In genomic region chr17:30236297-30236624, GRCh38 we compare ENCODE assay signal across 9 cellular contexts. TPM values are rescaled to one million over a fixed set of nuclear protein-coding genes. Genes with fewer than 3 reads are reported as not detected.
DNase-seq lines count a peak whose midpoint lies in the region; ATAC-seq lines count a peak whose summit lies in the region.
"Had no signal": no experiment of that assay in that cellular context is flagged by ENCODE, and none has a peak within 500 bp of the region (broad histone marks: within the 10 kb centered on the region; RNA-seq: fewer than 3 reads in every experiment).

No MANE protein-coding gene starts in this region.

- H3K9me3 ChIP-seq in iPS-18c (ENCODE audit: control insufficient read depth, insufficient read depth, low read length): peaks cover 4% of the 10 kb centered on the region
- H3K9me3 ChIP-seq: vagina had no signal

- CTCF ChIA-PET in activated CD8-positive, alpha-beta memory T cell treated with anti-CD3 and anti-CD28 coated beads, Interleukin-2, amount 10 ng/mL, durations not matched to agents 7 days and 5 days (lab: Charles Lee): interaction anchor here (0.8 to 4.1 kb wide), 7 partner anchors 12 to 144 kb away, joined by 3 to 21 read pairs (median 9); no protein-coding TSS in a partner anchor

- H3K27ac Mint-ChIP-seq in activated CD8-positive, alpha-beta memory T cell treated with anti-CD3 and anti-CD28 coated beads, Interleukin-2, amount 10 ng/mL, durations not matched to agents 7 days and 5 days: no peak overlapping the region
- no peak overlapping the region for H3K27ac Mint-ChIP-seq in activated naive CD8-positive, alpha-beta T cell treated with anti-CD3 and anti-CD28 coated beads for 36 hours
- peak overlapping the region; percentile 3 for H3K27ac Mint-ChIP-seq in stimulated activated naive B cell treated with anti-CD40 and anti-IgM and Interleukin-4, amounts not matched to agents 10 μg/mL and 1 μg/mL and 100 μg/mL, for 72 hours

- no peak for DNase-seq in activated CD8-positive, alpha-beta memory T cell treated with anti-CD3 and anti-CD28 coated beads, Interleukin-2, amount 10 ng/mL, durations not matched to agents 7 days and 5 days
- no peak for DNase-seq in activated CD8-positive, alpha-beta memory T cell treated with anti-CD3 and anti-CD28 coated beads, Interleukin-2, amount 50 U/mL, for 48 hours
- DNase-seq in activated naive CD8-positive, alpha-beta T cell treated with anti-CD3 and anti-CD28 coated beads for 36 hours: no peak
- no peak for DNase-seq in stimulated activated naive B cell treated with anti-CD40 and anti-IgM and Interleukin-4, amounts not matched to agents 10 μg/mL and 1 μg/mL and 100 μg/mL, for 72 hours
- no peak for DNase-seq in DMS79 (lab: John Stamatoyannopoulos, UW)
- DNase-seq in NCI-H1930 (lab: John Stamatoyannopoulos, UW): no peak

- H3K4me3 ChIP-seq in iPS-18c (ENCODE audit: insufficient read depth, low read depth, low read length): peak overlapping the region; percentile 66; the same call in 1 of the 2 replicates

- H3K27me3 Mint-ChIP-seq in activated CD8-positive, alpha-beta memory T cell treated with anti-CD3 and anti-CD28 coated beads, Interleukin-2, amount 10 ng/mL, durations not matched to agents 7 days and 5 days: peaks cover 67% of the 10 kb centered on the region
- H3K27me3 Mint-ChIP-seq in activated naive CD8-positive, alpha-beta T cell treated with anti-CD3 and anti-CD28 coated beads for 36 hours: peaks cover 74% of the 10 kb centered on the region
- H3K27me3 Mint-ChIP-seq in stimulated activated naive B cell treated with anti-CD40 and anti-IgM and Interleukin-4, amounts not matched to agents 10 μg/mL and 1 μg/mL and 100 μg/mL, for 72 hours: peaks cover 69 to 92% of the 10 kb centered on the region in 2 donors

- H3K36me3 Mint-ChIP-seq in activated CD8-positive, alpha-beta memory T cell treated with anti-CD3 and anti-CD28 coated beads, Interleukin-2, amount 10 ng/mL, durations not matched to agents 7 days and 5 days: peaks cover 1% of the 10 kb centered on the region
- H3K36me3 Mint-ChIP-seq in activated naive CD8-positive, alpha-beta T cell treated with anti-CD3 and anti-CD28 coated beads for 36 hours: no peaks in the 10 kb centered on the region
- H3K36me3 Mint-ChIP-seq in stimulated activated naive B cell treated with anti-CD40 and anti-IgM and Interleukin-4, amounts not matched to agents 10 μg/mL and 1 μg/mL and 100 μg/mL, for 72 hours: peaks cover 0 to 2% of the 10 kb centered on the region in 2 donors

- peaks cover 27% of the 10 kb centered on the region for H3K4me1 Mint-ChIP-seq in activated CD8-positive, alpha-beta memory T cell treated with anti-CD3 and anti-CD28 coated beads, Interleukin-2, amount 10 ng/mL, durations not matched to agents 7 days and 5 days
- H3K4me1 Mint-ChIP-seq in activated naive CD8-positive, alpha-beta T cell treated with anti-CD3 and anti-CD28 coated beads for 36 hours: peaks cover 19% of the 10 kb centered on the region
- peaks cover 24 to 43% of the 10 kb centered on the region in 2 donors for H3K4me1 Mint-ChIP-seq in stimulated activated naive B cell treated with anti-CD40 and anti-IgM and Interleukin-4, amounts not matched to agents 10 μg/mL and 1 μg/mL and 100 μg/mL, for 72 hours

- no peaks in the 10 kb centered on the region for H3K9me3 Mint-ChIP-seq in activated CD8-positive, alpha-beta memory T cell treated with anti-CD3 and anti-CD28 coated beads, Interleukin-2, amount 10 ng/mL, durations not matched to agents 7 days and 5 days (ENCODE audit: low read depth)
- H3K9me3 Mint-ChIP-seq in activated naive CD8-positive, alpha-beta T cell treated with anti-CD3 and anti-CD28 coated beads for 36 hours: no peaks in the 10 kb centered on the region
- no peaks in the 10 kb centered on the region for H3K9me3 Mint-ChIP-seq in stimulated activated naive B cell treated with anti-CD40 and anti-IgM and Interleukin-4, amounts not matched to agents 10 μg/mL and 1 μg/mL and 100 μg/mL, for 72 hours

- no peak for ATAC-seq in activated CD8-positive, alpha-beta memory T cell treated with anti-CD3 and anti-CD28 coated beads, Interleukin-2, amount 10 ng/mL, durations not matched to agents 7 days and 5 days
- no peak for ATAC-seq in stimulated activated naive B cell treated with anti-CD40 and anti-IgM and Interleukin-4, amounts not matched to agents 10 μg/mL and 1 μg/mL and 100 μg/mL, for 72 hours (replicated peaks)
- ATAC-seq in GM21619 (IDR thresholded peaks at IDR 0.05; ENCODE audit: unreplicated experiment): no peak

- H3K4me3 Mint-ChIP-seq in activated CD8-positive, alpha-beta memory T cell treated with anti-CD3 and anti-CD28 coated beads, Interleukin-2, amount 10 ng/mL, durations not matched to agents 7 days and 5 days: peak overlapping the region; percentile 61
- H3K4me3 Mint-ChIP-seq in activated naive CD8-positive, alpha-beta T cell treated with anti-CD3 and anti-CD28 coated beads for 36 hours: peak overlapping the region; percentile 69
- H3K4me3 Mint-ChIP-seq in stimulated activated naive B cell treated with anti-CD40 and anti-IgM and Interleukin-4, amounts not matched to agents 10 μg/mL and 1 μg/mL and 100 μg/mL, for 72 hours: peak overlapping the region; percentile 81

RNA-seq across cellular contexts. Expression of gene SLC6A4, which starts 0.8 kb away (rescaled TPM):
- total RNA-seq in activated CD8-positive, alpha-beta memory T cell treated with anti-CD3 and anti-CD28 coated beads, Interleukin-2, amount 10 ng/mL, durations not matched to agents 7 days and 5 days: under 1 TPM in 1 of 2 experiments, not detected in 1; 0.12 TPM
- not detected for total RNA-seq in activated naive CD8-positive, alpha-beta T cell treated with anti-CD3 and anti-CD28 coated beads for 36 hours

RNA-seq across cellular contexts. Expression of gene BLMH, which starts 55.5 kb away (rescaled TPM):
- 10 to 100 TPM; 68.0 to 70.5 TPM for total RNA-seq in activated CD8-positive, alpha-beta memory T cell treated with anti-CD3 and anti-CD28 coated beads, Interleukin-2, amount 10 ng/mL, durations not matched to agents 7 days and 5 days
- total RNA-seq in activated naive CD8-positive, alpha-beta T cell treated with anti-CD3 and anti-CD28 coated beads for 36 hours: 10 to 100 TPM; 85.1 to 86.8 TPM
